Comparison of ENCODE assay signal across 13 cellular contexts in genomic region chr13:111518161-111518791, GRCh38.
DNase-seq lines count a peak whose midpoint lies in the region; ATAC-seq and TF ChIP-seq lines count a peak whose summit lies in the region.
"Had no signal": no experiment of that assay in that cellular context is flagged by ENCODE, and none has a peak within 500 bp of the region (broad histone marks: within the 10 kb centered on the region; RNA-seq: fewer than 3 reads in every experiment).

No MANE protein-coding gene starts in this region.

- H3K4me1 Mint-ChIP-seq in chondrocyte (ENCODE audit: low read depth), result no peaks in the 10 kb centered on the region
- H3K4me1 Mint-ChIP-seq: mesothelial cell of epicardium had no signal

- H3K36me3 ChIP-seq in stomach, result no peaks in the 10 kb centered on the region
- H3K36me3 ChIP-seq in Karpas-422 (ENCODE audit: insufficient read depth, low read length), result no peaks in the 10 kb centered on the region
- no peaks in the 10 kb centered on the region for H3K36me3 ChIP-seq in upper lobe of left lung
- H3K36me3 ChIP-seq: tibial nerve had no signal

- no peaks in the 10 kb centered on the region for H3K9me3 Mint-ChIP-seq in chondrocyte (ENCODE audit: low read depth)
- H3K9me3 Mint-ChIP-seq: mesothelial cell of epicardium had no signal

- peaks cover 25% of the 10 kb centered on the region for H3K27me3 Mint-ChIP-seq in chondrocyte (ENCODE audit: low read depth)

- H3K4me3 ChIP-seq in stomach, result no peak overlapping the region
- H3K4me3 ChIP-seq in Karpas-422 (ENCODE audit: low read length), result no peak overlapping the region
- no peak overlapping the region for H3K4me3 ChIP-seq in upper lobe of left lung
- H3K4me3 ChIP-seq: tibial nerve had no signal

- DNase-seq in NCI-H82 (lab: John Stamatoyannopoulos, UW) (peak; percentile 27), NCI-H82 treated with DMSO at 0.1 percent for 48 hours (lab: John Stamatoyannopoulos, UW; ENCODE audit: unreplicated experiment) (no peak), NCI-H2107 treated with DMSO at 0.1 percent for 48 hours (lab: John Stamatoyannopoulos, UW; ENCODE audit: unreplicated experiment) (peak; percentile 37), chondrocyte (ENCODE audit: low spot score) (peak; percentile 49), stomach (no peak), retina (no peak), Karpas-422 (no peak), upper lobe of left lung (no peak)
- DNase-seq: KG1, Right ventricle myocardium superior, T1000 had no signal

- H4K20me1 ChIP-seq in Karpas-422 (ENCODE audit: insufficient read depth, low read depth, low read length), result no peaks in the 10 kb centered on the region

- no peak for TF ChIP-seq CTCF in chondrocyte (IDR thresholded peaks at IDR 0.05)
- peak in 4 of 7 experiments; percentile 11 to 35 (median 16) for TF ChIP-seq CTCF in stomach (IDR thresholded peaks at IDR 0.05)
- TF ChIP-seq CTCF in upper lobe of left lung (IDR thresholded peaks at IDR 0.05), result no peak

- H3K27ac ChIP-seq in stomach, result no peak overlapping the region
- H3K27ac ChIP-seq in Karpas-422 (ENCODE audit: low read length), result no peak overlapping the region
- H3K27ac ChIP-seq in upper lobe of left lung, result no peak overlapping the region
- H3K27ac ChIP-seq: tibial nerve had no signal

- H3K36me3 Mint-ChIP-seq in chondrocyte (ENCODE audit: low read depth), result no peaks in the 10 kb centered on the region
- H3K36me3 Mint-ChIP-seq: mesothelial cell of epicardium had no signal

- no peak for ATAC-seq in upper lobe of left lung (ENCODE audit: low FRiP score in 2 of 2)

- no peak overlapping the region for H3K4me3 Mint-ChIP-seq in chondrocyte (ENCODE audit: unreplicated experiment)
- H3K4me3 Mint-ChIP-seq: mesothelial cell of epicardium had no signal

- no peak overlapping the region for H3K4me2 ChIP-seq in Karpas-422 (ENCODE audit: low read depth, low read length, poor library complexity, severe bottlenecking)

- intact Hi-C loops in stomach (cut with DNase I; ENCODE audit: low total_unique reads), result no loop called here

- TF ChIP-seq POLR2A in stomach (IDR thresholded peaks at IDR 0.05), result no peak
- no peak for TF ChIP-seq POLR2A in upper lobe of left lung (IDR thresholded peaks at IDR 0.05)

- 58 to 70% (median 65%) methylated on average over 11 to 24 of the region's 24 CpGs for WGBS in stomach, 5 donors
- WGBS in upper lobe of left lung, 2 donors, result 79 to 80% methylated on average over 15 to 18 of the region's 24 CpGs

- no peaks in the 10 kb centered on the region for H3K79me2 ChIP-seq in Karpas-422 (ENCODE audit: low read length)

- no peaks in the 10 kb centered on the region for H3K4me1 ChIP-seq in stomach
- no peaks in the 10 kb centered on the region for H3K4me1 ChIP-seq in Karpas-422 (ENCODE audit: low read length)
- H3K4me1 ChIP-seq in upper lobe of left lung, result no peaks in the 10 kb centered on the region
- H3K4me1 ChIP-seq: tibial nerve had no signal

- no peak overlapping the region for H3K27ac Mint-ChIP-seq in chondrocyte (ENCODE audit: unreplicated experiment)
- H3K27ac Mint-ChIP-seq: mesothelial cell of epicardium had no signal

- H3K27me3 ChIP-seq in stomach (peaks cover 0 to 68% (median 19%) of the 10 kb centered on the region in 3 donors), Karpas-422 (ENCODE audit: low read length) (no peaks in the 10 kb centered on the region), upper lobe of left lung (no peaks in the 10 kb centered on the region)

- no peak overlapping the region for H2AFZ ChIP-seq in Karpas-422 (ENCODE audit: low read length)

- no peaks in the 10 kb centered on the region for H3K9me2 ChIP-seq in Karpas-422 (replicated peaks; ENCODE audit: insufficient read depth, low read length)

- no peaks in the 10 kb centered on the region for H3K9me3 ChIP-seq in stomach
- no peaks in the 10 kb centered on the region for H3K9me3 ChIP-seq in Karpas-422 (ENCODE audit: low read length)
- no peaks in the 10 kb centered on the region for H3K9me3 ChIP-seq in upper lobe of left lung
- H3K9me3 ChIP-seq: tibial nerve had no signal

- TF ChIP-seq EP300 in stomach (IDR thresholded peaks at IDR 0.05), result no peak
- no peak for TF ChIP-seq EP300 in upper lobe of left lung (IDR thresholded peaks at IDR 0.05)

- no peak overlapping the region for H3K9ac ChIP-seq in Karpas-422 (ENCODE audit: low read length)

Comparison
In these comparisons a context has a peak if more than half of its experiments do, and no peak if none do; other contexts are left out.
1. DNase-seq: peak in NCI-H82 (single experiment), NCI-H2107 treated with DMSO at 0.1 percent for 48 hours (single experiment) and chondrocyte (single experiment); none in NCI-H82 treated with DMSO at 0.1 percent for 48 hours (single experiment), stomach (single experiment), retina (single experiment), Karpas-422 (single experiment) and upper lobe of left lung (0 of 2).
2. CTCF ChIP-seq: peak in stomach (4 of 7); none in chondrocyte (single experiment) and upper lobe of left lung (0 of 6).